ENCODE assay signal across 1 cellular context in genomic region chr17:29389994-29390855, GRCh38.
TF ChIP-seq lines count a peak whose summit lies in the region.

Gene TAOK1 (plus strand): TSS chr17:29390363. CDS start chr17:29451549, 61,186 bp downstream.

TF ChIP-seq in HepG2, 621 proteins besides CTCF, POLR2A, EP300 and RAD21 (continued from another document and continues in another):
- 0 out of 2 replicates have a peak, but pooled peaks have one; percentile 17 for TF ChIP-seq ZNF552 (CRISPR knock-in tag; IDR thresholded peaks at IDR 0.05; ENCODE audit: borderline replicate concordance)
- TF ChIP-seq ZNF75D (CRISPR knock-in tag; IDR thresholded peaks at IDR 0.05; ENCODE audit: borderline replicate concordance), result no peak
- TF ChIP-seq CBX5 (CRISPR knock-in tag; IDR thresholded peaks at IDR 0.05; ENCODE audit: borderline replicate concordance), result no peak
- TF ChIP-seq POGK (CRISPR knock-in tag; conservative IDR thresholded peaks at IDR 0.05), result peak; percentile 55; the same call in 1 of the 2 replicates
- peak; percentile 92; the same call in 1 of the 2 replicates for TF ChIP-seq ZMAT3 (CRISPR knock-in tag; conservative IDR thresholded peaks at IDR 0.05)
- TF ChIP-seq MNT (IDR thresholded peaks at IDR 0.05), result peak; percentile 76
- TF ChIP-seq CEBPB (IDR thresholded peaks at IDR 0.05; ENCODE audit: borderline replicate concordance, low read depth, low read length), result no peak
- no peak for TF ChIP-seq RERE (CRISPR knock-in tag; IDR thresholded peaks at IDR 0.05; ENCODE audit: low read depth)
- TF ChIP-seq MED13 (CRISPR knock-in tag; IDR thresholded peaks at IDR 0.05), result no peak
- no peak; the same call in 1 of the 2 replicates for TF ChIP-seq ZSCAN31 (CRISPR knock-in tag; IDR thresholded peaks at IDR 0.05; ENCODE audit: low read depth)
- TF ChIP-seq MEIS2 (CRISPR knock-in tag; IDR thresholded peaks at IDR 0.05), result peak; percentile 59; the same call in 1 of the 2 replicates
- no peak for TF ChIP-seq HBP1 (CRISPR knock-in tag; IDR thresholded peaks at IDR 0.05; ENCODE audit: low read depth)
- no peak for TF ChIP-seq ZNF326 (CRISPR knock-in tag; IDR thresholded peaks at IDR 0.05; ENCODE audit: borderline replicate concordance)
- peak; percentile 75 for TF ChIP-seq THAP11 (CRISPR knock-in tag; IDR thresholded peaks at IDR 0.05)
- no peak for TF ChIP-seq KDM1A (CRISPR knock-in tag; IDR thresholded peaks at IDR 0.05)
- peak; percentile 91 for TF ChIP-seq HNRNPK (IDR thresholded peaks at IDR 0.05; ENCODE audit: low read depth, low read length, poor library complexity, severe bottlenecking)
- TF ChIP-seq HMGA1 (CRISPR knock-in tag; conservative IDR thresholded peaks at IDR 0.05), result no peak
- TF ChIP-seq GATAD1 (CRISPR knock-in tag; IDR thresholded peaks at IDR 0.05), result peak; percentile 77
- TF ChIP-seq RFX5 (IDR thresholded peaks at IDR 0.05; ENCODE audit: low read depth, low read length), result no peak
- no peak for TF ChIP-seq HHEX (CRISPR knock-in tag; IDR thresholded peaks at IDR 0.05)
- TF ChIP-seq RNF219 (CRISPR knock-in tag; IDR thresholded peaks at IDR 0.05), result no peak
- TF ChIP-seq ZNF230 (CRISPR knock-in tag; IDR thresholded peaks at IDR 0.05), result no peak
- TF ChIP-seq BRD4 (CRISPR knock-in tag; IDR thresholded peaks at IDR 0.05), result no peak
- no peak; the same call in 1 of the 2 replicates for TF ChIP-seq PLSCR1 (CRISPR knock-in tag; IDR thresholded peaks at IDR 0.05; ENCODE audit: borderline replicate concordance)
- TF ChIP-seq GABPB1 (CRISPR knock-in tag; IDR thresholded peaks at IDR 0.05), result peak; percentile 66; the same call in 1 of the 2 replicates
- TF ChIP-seq USF2 (IDR thresholded peaks at IDR 0.05; ENCODE audit: low read depth, low read length), result no peak
- TF ChIP-seq USF2 (CRISPR knock-in tag; IDR thresholded peaks at IDR 0.05; ENCODE audit: borderline replicate concordance), result no peak
- TF ChIP-seq ZNF362 (CRISPR knock-in tag; IDR thresholded peaks at IDR 0.05; ENCODE audit: borderline replicate concordance), result no peak
- no peak; the same call in 1 of the 2 replicates for TF ChIP-seq TEAD2 (CRISPR knock-in tag; IDR thresholded peaks at IDR 0.05)
- TF ChIP-seq HCFC1 (IDR thresholded peaks at IDR 0.05; ENCODE audit: low read depth, low read length), result no peak; the same call in 1 of the 2 replicates
- no peak for TF ChIP-seq ZZZ3 (CRISPR knock-in tag; IDR thresholded peaks at IDR 0.05; ENCODE audit: borderline replicate concordance)
- peak; percentile 87 for TF ChIP-seq DR1 (CRISPR knock-in tag; IDR thresholded peaks at IDR 0.05)
- peak; percentile 84 for TF ChIP-seq ZBTB38 (CRISPR knock-in tag; IDR thresholded peaks at IDR 0.05)
- TF ChIP-seq GATAD2A (CRISPR knock-in tag; IDR thresholded peaks at IDR 0.05), result no peak
- no peak for TF ChIP-seq ZBTB8A (CRISPR knock-in tag; IDR thresholded peaks at IDR 0.05; ENCODE audit: borderline replicate concordance, low read depth)
- TF ChIP-seq ZNF383 (CRISPR knock-in tag; IDR thresholded peaks at IDR 0.05; ENCODE audit: borderline replicate concordance), result no peak
- no peak for TF ChIP-seq CSRNP2 (CRISPR knock-in tag; conservative IDR thresholded peaks at IDR 0.05; ENCODE audit: low read depth)
- 0 out of 2 replicates have a peak, but pooled peaks have one; percentile 25 for TF ChIP-seq ETV6 (CRISPR knock-in tag; conservative IDR thresholded peaks at IDR 0.05)
- no peak for TF ChIP-seq ZNF329 (CRISPR knock-in tag; IDR thresholded peaks at IDR 0.05; ENCODE audit: low read depth)
- TF ChIP-seq YY1 (IDR thresholded peaks at IDR 0.05; ENCODE audit: insufficient read depth, insufficient replicate concordance, low read depth, low read length), result peak; percentile 75
- no peak for TF ChIP-seq ZBTB46 (CRISPR knock-in tag; IDR thresholded peaks at IDR 0.05; ENCODE audit: borderline replicate concordance)
